8 cellular contexts compared by ENCODE assay signal in the genomic region with DNA sequence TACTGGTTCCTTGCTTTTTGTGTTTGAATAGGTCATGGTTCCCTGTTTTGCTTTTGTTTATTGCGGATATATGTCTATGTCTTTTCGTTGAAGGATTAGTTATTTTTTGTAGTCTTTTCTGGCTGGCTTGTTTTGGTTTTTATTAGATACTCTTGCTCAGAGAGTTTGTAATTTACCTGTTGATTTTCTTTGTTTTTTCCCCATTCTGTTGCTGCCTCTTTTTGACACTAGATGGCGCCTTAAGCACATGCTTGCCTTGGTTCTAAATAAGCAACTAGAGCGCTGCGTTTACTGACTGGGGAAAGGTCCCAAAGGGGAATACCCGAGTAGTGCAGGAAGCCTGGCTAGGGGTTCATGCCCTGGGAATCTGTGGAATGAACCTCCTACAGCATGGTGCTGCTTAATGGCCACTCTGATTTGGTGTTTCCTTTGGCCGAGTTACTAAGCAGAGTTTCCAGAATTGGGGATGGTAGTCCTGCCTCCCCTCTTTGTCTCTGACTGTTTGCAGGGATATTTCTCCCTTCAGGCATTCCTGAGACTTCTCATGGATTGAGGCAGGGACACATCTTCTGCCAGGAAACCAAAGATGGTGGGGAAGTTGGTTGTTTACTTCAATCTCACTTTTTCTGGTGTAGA.
DNase-seq lines count a peak whose midpoint lies in the region; ATAC-seq and TF ChIP-seq lines count a peak whose summit lies in the region.

No MANE protein-coding gene starts in this region.

- peaks cover 4% of the 10 kb centered on the region for H3K36me3 Mint-ChIP-seq in activated CD8-positive, alpha-beta T cell treated with anti-CD3 and anti-CD28 coated beads for 36 hours (ENCODE audit: low read depth)
- no peaks in the 10 kb centered on the region for H3K36me3 Mint-ChIP-seq in activated CD8-positive, alpha-beta T cell treated with anti-CD3 and anti-CD28 coated beads, Interleukin-2, amount 10 ng/mL, durations not matched to agents 7 days and 5 days (ENCODE audit: low read depth)
- peaks cover 8% of the 10 kb centered on the region for H3K36me3 Mint-ChIP-seq in chondrocyte (ENCODE audit: low read depth)

- H3K27ac Mint-ChIP-seq in activated CD8-positive, alpha-beta T cell treated with anti-CD3 and anti-CD28 coated beads for 36 hours: no peak overlapping the region
- no peak overlapping the region for H3K27ac Mint-ChIP-seq in activated CD8-positive, alpha-beta T cell treated with anti-CD3 and anti-CD28 coated beads, Interleukin-2, amount 10 ng/mL, durations not matched to agents 7 days and 5 days
- H3K27ac Mint-ChIP-seq in chondrocyte (ENCODE audit: unreplicated experiment): no peak overlapping the region

- TF ChIP-seq CTCF in activated CD8-positive, alpha-beta T cell treated with anti-CD3 and anti-CD28 coated beads for 36 hours (IDR thresholded peaks at IDR 0.05): peak; percentile 87
- TF ChIP-seq CTCF in chondrocyte (IDR thresholded peaks at IDR 0.05) (peak; percentile 70), omental fat pad (IDR thresholded peaks at IDR 0.05) (no peak)

- peak; percentile 30 for DNase-seq in activated CD8-positive, alpha-beta T cell treated with anti-CD3 and anti-CD28 coated beads for 36 hours
- no peak for DNase-seq in activated CD8-positive, alpha-beta T cell treated with anti-CD3 and anti-CD28 coated beads, Interleukin-2, amount 10 ng/mL, durations not matched to agents 7 days and 5 days
- peak; percentile 80 for DNase-seq in NCI-H1694 treated with DMSO at 0.1 percent for 48 hours (lab: John Stamatoyannopoulos, UW)
- no peak for DNase-seq in chondrocyte (ENCODE audit: low spot score)
- peak; percentile 42 for DNase-seq in renal cortical epithelial cell (ENCODE audit: low read depth)
- no peak for DNase-seq in omental fat pad (ENCODE audit: low spot score)

- H3K4me1 Mint-ChIP-seq in activated CD8-positive, alpha-beta T cell treated with anti-CD3 and anti-CD28 coated beads for 36 hours (ENCODE audit: low read depth): no peaks in the 10 kb centered on the region
- H3K4me1 Mint-ChIP-seq in activated CD8-positive, alpha-beta T cell treated with anti-CD3 and anti-CD28 coated beads, Interleukin-2, amount 10 ng/mL, durations not matched to agents 7 days and 5 days (ENCODE audit: low read depth): no peaks in the 10 kb centered on the region
- H3K4me1 Mint-ChIP-seq in chondrocyte (ENCODE audit: low read depth): no peaks in the 10 kb centered on the region

- intact Hi-C loops in activated CD8-positive, alpha-beta T cell treated with anti-CD3 and anti-CD28 coated beads for 36 hours (cut with micrococcal nuclease): no loop called here

- no peak for ATAC-seq in activated CD8-positive, alpha-beta T cell treated with anti-CD3 and anti-CD28 coated beads for 36 hours
- ATAC-seq in activated CD8-positive, alpha-beta T cell treated with anti-CD3 and anti-CD28 coated beads, Interleukin-2, amount 10 ng/mL, durations not matched to agents 7 days and 5 days: no peak
- ATAC-seq in HG03159 (IDR thresholded peaks at IDR 0.05; ENCODE audit: unreplicated experiment): no peak
- ATAC-seq in omental fat pad (ENCODE audit: low FRiP score): no peak
- ATAC-seq in HG02610 (IDR thresholded peaks at IDR 0.05; ENCODE audit: unreplicated experiment): no peak

- no peak overlapping the region for H3K4me3 Mint-ChIP-seq in activated CD8-positive, alpha-beta T cell treated with anti-CD3 and anti-CD28 coated beads for 36 hours
- no peak overlapping the region for H3K4me3 Mint-ChIP-seq in activated CD8-positive, alpha-beta T cell treated with anti-CD3 and anti-CD28 coated beads, Interleukin-2, amount 10 ng/mL, durations not matched to agents 7 days and 5 days
- H3K4me3 Mint-ChIP-seq in chondrocyte (ENCODE audit: unreplicated experiment): no peak overlapping the region

- peaks cover 24% of the 10 kb centered on the region for H3K27me3 Mint-ChIP-seq in activated CD8-positive, alpha-beta T cell treated with anti-CD3 and anti-CD28 coated beads for 36 hours
- peaks cover 16% of the 10 kb centered on the region for H3K27me3 Mint-ChIP-seq in activated CD8-positive, alpha-beta T cell treated with anti-CD3 and anti-CD28 coated beads, Interleukin-2, amount 10 ng/mL, durations not matched to agents 7 days and 5 days (ENCODE audit: low read depth)
- peaks cover 12% of the 10 kb centered on the region for H3K27me3 Mint-ChIP-seq in chondrocyte (ENCODE audit: low read depth)

- peaks cover 22% of the 10 kb centered on the region for H3K9me3 Mint-ChIP-seq in activated CD8-positive, alpha-beta T cell treated with anti-CD3 and anti-CD28 coated beads for 36 hours
- H3K9me3 Mint-ChIP-seq in activated CD8-positive, alpha-beta T cell treated with anti-CD3 and anti-CD28 coated beads, Interleukin-2, amount 10 ng/mL, durations not matched to agents 7 days and 5 days (ENCODE audit: insufficient read depth): peaks cover 25% of the 10 kb centered on the region
- peaks cover 41% of the 10 kb centered on the region for H3K9me3 Mint-ChIP-seq in chondrocyte (ENCODE audit: low read depth)

- POLR2A ChIA-PET in activated CD8-positive, alpha-beta T cell treated with anti-CD3 and anti-CD28 coated beads for 36 hours (lab: Charles Lee): no interaction called here
- POLR2A ChIA-PET in activated CD8-positive, alpha-beta T cell treated with anti-CD3 and anti-CD28 coated beads, Interleukin-2, amount 10 ng/mL, durations not matched to agents 7 days and 5 days (lab: Charles Lee): no interaction called here

- CTCF ChIA-PET in activated CD8-positive, alpha-beta T cell treated with anti-CD3 and anti-CD28 coated beads for 36 hours (lab: Charles Lee): interaction anchor here (1.1 kb wide), 1 partner anchor 17 kb away, joined by 3 read pairs; no protein-coding TSS in a partner anchor
- CTCF ChIA-PET in activated CD8-positive, alpha-beta T cell treated with anti-CD3 and anti-CD28 coated beads, Interleukin-2, amount 10 ng/mL, durations not matched to agents 7 days and 5 days (lab: Charles Lee): interaction anchor here (1.0 kb wide), 1 partner anchor 43 kb away, joined by 4 read pairs; no protein-coding TSS in a partner anchor

Comparison
In these comparisons a context has a peak if more than half of its experiments do, and no peak if none do; other contexts are left out.
1. DNase-seq: peak in activated CD8-positive, alpha-beta T cell treated with anti-CD3 and anti-CD28 coated beads for 36 hours (single experiment), NCI-H1694 treated with DMSO at 0.1 percent for 48 hours (single experiment) and renal cortical epithelial cell (single experiment); none in activated CD8-positive, alpha-beta T cell treated with anti-CD3 and anti-CD28 coated beads, Interleukin-2, amount 10 ng/mL, durations not matched to agents 7 days and 5 days (single experiment), chondrocyte (single experiment) and omental fat pad (single experiment).
2. CTCF ChIP-seq: peak in activated CD8-positive, alpha-beta T cell treated with anti-CD3 and anti-CD28 coated beads for 36 hours (single experiment) and chondrocyte (single experiment); none in omental fat pad (0 of 3).